In the genomic region with DNA sequence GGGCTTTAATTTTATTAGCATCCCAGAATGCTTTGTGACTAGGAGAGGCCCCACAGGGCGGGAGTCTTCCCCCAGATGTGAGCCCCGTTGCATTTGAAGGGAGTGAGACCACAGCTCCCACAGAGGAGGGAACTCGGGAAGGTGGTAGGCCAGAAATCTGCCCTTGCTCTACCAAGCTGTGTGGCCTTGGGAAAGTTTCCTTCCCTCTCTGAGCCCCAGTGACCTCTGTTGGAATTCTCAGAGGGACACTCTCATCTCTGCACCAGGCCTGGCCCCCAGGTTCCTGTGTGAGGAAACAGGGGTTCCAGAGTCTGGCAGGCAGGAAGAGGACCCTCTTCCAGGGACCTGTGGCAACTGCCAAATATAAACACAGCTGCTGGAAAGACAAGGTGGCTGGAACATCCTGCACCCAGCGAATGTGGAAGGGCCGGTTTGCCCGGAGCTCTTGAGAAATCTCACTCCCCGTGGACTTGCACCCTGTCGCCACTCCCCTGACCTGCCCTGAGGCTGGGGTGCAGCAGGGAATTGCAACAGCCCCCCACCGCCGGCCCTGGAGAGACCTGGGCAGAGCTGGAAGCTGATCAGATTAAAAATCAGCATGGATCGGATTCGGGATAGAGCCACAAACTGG, we compare ENCODE assay signal across 14 cellular contexts. TPM values are rescaled to one million over a fixed set of nuclear protein-coding genes. Genes with fewer than 3 reads are reported as not detected.
DNase-seq lines count a peak whose midpoint lies in the region; ATAC-seq, FAIRE-seq and TF ChIP-seq lines count a peak whose summit lies in the region.
"Had no signal": no experiment of that assay in that cellular context is flagged by ENCODE, and none has a peak within 500 bp of the region (broad histone marks: within the 10 kb centered on the region; RNA-seq: fewer than 3 reads in every experiment).

No MANE protein-coding gene starts in this region.

- dilution Hi-C loops in keratinocyte (cut with MboI; ENCODE audit: extremely low pct_ligation_motif_present, low sequenced_read_pairs), result no loop called here

- TF ChIP-seq POLR2A in HCT116 (IDR thresholded peaks at IDR 0.05; ENCODE audit: borderline replicate concordance, extremely low read depth, insufficient read depth, insufficient read length) (no peak), K562 (conservative IDR thresholded peaks at IDR 0.05) (no peak)

- H3K9me2 ChIP-seq in HCT116 (ENCODE audit: insufficient read depth), result no peaks in the 10 kb centered on the region

- H2AFZ ChIP-seq in HCT116 (ENCODE audit: low read depth, low read length, poor library complexity, severe bottlenecking) (no peak overlapping the region), K562 (ENCODE audit: low read depth, low read length) (no peak overlapping the region), keratinocyte (ENCODE audit: control insufficient read depth, low read length) (no peak overlapping the region), smooth muscle cell (ENCODE audit: low read depth) (no peak overlapping the region)

- RAD21 ChIA-PET in HCT116 (lab: Charles Lee; ENCODE audit: low non-redundant PET in 1 of 2, low total read pairs in 2 of 2, uncharacterized antibody in 2 of 2, unreplicated experiment in 2 of 2), result no interaction called here

- CTCF ChIA-PET in HCT116 (lab: Charles Lee), result interaction anchor here (1.0 kb wide), 1 partner anchor 83 kb away, joined by 6 read pairs; no protein-coding TSS in a partner anchor
- CTCF ChIA-PET in K562 (lab: Yijun Ruan, JAX; ENCODE audit: low intra/inter-chr PET ratio), result no interaction called here

- H3K4me3 Mint-ChIP-seq in T-helper 17 cell, result no peak overlapping the region
- H3K4me3 Mint-ChIP-seq: activated B cell treated with CpG ODN at 0.5 μM for 24 hours had no signal

- no peaks in the 10 kb centered on the region for H3K36me3 ChIP-seq in HCT116 (ENCODE audit: control insufficient read depth in 1 of 2, insufficient read depth in 2 of 2, low read length in 2 of 2)
- H3K36me3 ChIP-seq in K562 (ENCODE audit: control insufficient read depth, insufficient read depth, low read length), result no peaks in the 10 kb centered on the region
- no peaks in the 10 kb centered on the region for H3K36me3 ChIP-seq in keratinocyte (ENCODE audit: control insufficient read depth in 2 of 2, extremely low read depth in 1 of 2, insufficient read depth in 2 of 2, low read length in 2 of 2)
- no peaks in the 10 kb centered on the region for H3K36me3 ChIP-seq in smooth muscle cell (ENCODE audit: low read depth)

- peaks cover 16% of the 10 kb centered on the region for H3F3A ChIP-seq in smooth muscle cell (ENCODE audit: low read depth)

- no peaks in the 10 kb centered on the region for H3K9me3 ChIP-seq in HCT116 (ENCODE audit: control insufficient read depth in 1 of 2, insufficient read depth in 1 of 2, low read depth in 1 of 2, low read length in 2 of 2)
- no peaks in the 10 kb centered on the region for H3K9me3 ChIP-seq in K562 (replicated peaks; ENCODE audit: control insufficient read depth, insufficient read depth, low read depth, low read length)
- no peaks in the 10 kb centered on the region for H3K9me3 ChIP-seq in keratinocyte (ENCODE audit: control insufficient read depth, low read depth, low read length)
- H3K9me3 ChIP-seq in smooth muscle cell (replicated peaks; ENCODE audit: low read depth), result no peaks in the 10 kb centered on the region
- H3K9me3 ChIP-seq in T-helper 17 cell (ENCODE audit: control insufficient read depth, low read length, poor library complexity, severe bottlenecking), result no peaks in the 10 kb centered on the region
- H3K9me3 ChIP-seq: testis had no signal

- H3K4me1 ChIP-seq in HCT116 (ENCODE audit: control insufficient read depth in 1 of 2, insufficient read depth in 2 of 2, low read length in 2 of 2) (peaks cover 61 to 88% of the 10 kb centered on the region in 2 experiments), K562 (replicated peaks in 1 of 2; ENCODE audit: control insufficient read depth in 2 of 2, insufficient read depth in 2 of 2, low read length in 2 of 2) (peaks cover 0 to 24% of the 10 kb centered on the region in 2 experiments), keratinocyte (ENCODE audit: control insufficient read depth, extremely low read depth, insufficient read depth, low read length) (peaks cover 42% of the 10 kb centered on the region), smooth muscle cell (ENCODE audit: low read depth) (peaks cover 12% of the 10 kb centered on the region)

- TF ChIP-seq CTCF in HCT116 (IDR thresholded peaks at IDR 0.05 in 2 of 3, conservative IDR thresholded peaks at IDR 0.05 in 1 of 3; ENCODE audit: borderline replicate concordance in 1 of 3, insufficient read depth in 1 of 3, low read depth in 2 of 3, low read length in 2 of 3), result no peak
- TF ChIP-seq CTCF in K562 (IDR thresholded peaks at IDR 0.05 in 2 of 3, conservative IDR thresholded peaks at IDR 0.05 in 1 of 3; ENCODE audit: insufficient read depth in 2 of 3, low read depth in 1 of 3, low read length in 3 of 3), result no peak
- TF ChIP-seq CTCF in keratinocyte (optimal IDR thresholded peaks at IDR 0.05 in 1 of 3, IDR thresholded peaks at IDR 0.05 in 1 of 3, conservative IDR thresholded peaks at IDR 0.05 in 1 of 3; ENCODE audit: extremely low read depth in 1 of 3, insufficient read depth in 2 of 3, low read length in 3 of 3), result no peak
- no peak for TF ChIP-seq CTCF in smooth muscle cell (IDR thresholded peaks at IDR 0.05; ENCODE audit: borderline replicate concordance, insufficient read depth, poor library complexity, severe bottlenecking)

- H3K27me3 Mint-ChIP-seq in T-helper 17 cell, result no peaks in the 10 kb centered on the region
- H3K27me3 Mint-ChIP-seq: activated B cell treated with CpG ODN at 0.5 μM for 24 hours had no signal

- H3K27ac ChIP-seq in HCT116 (ENCODE audit: low read depth, low read length) (peak overlapping the region; percentile 7), K562 (ENCODE audit: extremely low read depth, low read depth, low read length) (no peak overlapping the region), keratinocyte (ENCODE audit: control insufficient read depth, insufficient read depth, low read length) (peak overlapping the region; percentile 13), smooth muscle cell (ENCODE audit: low read depth) (peak overlapping the region; percentile 83)
- H3K27ac ChIP-seq: testis had no signal

- 69% methylated on average over 11 of the region's 12 CpGs for WGBS in K562 (ENCODE audit: insufficient coverage, low coverage, missing lambda C conversion rate)
- whole genome bisulfite sequencing in smooth muscle cell (ENCODE audit: low lambda C conversion rate), result 80% methylated on average over 12 of the region's 12 CpGs

- H3K27me3 ChIP-seq in HCT116 (ENCODE audit: insufficient read depth, low read length) (no peaks in the 10 kb centered on the region), K562 (ENCODE audit: control insufficient read depth in 2 of 2, insufficient read depth in 2 of 2, low read length in 2 of 2) (no peaks in the 10 kb centered on the region; a peak in 1 of 5 replicates), keratinocyte (ENCODE audit: control insufficient read depth, extremely low read depth, insufficient read depth, low read length) (no peaks in the 10 kb centered on the region), smooth muscle cell (ENCODE audit: low read depth) (no peaks in the 10 kb centered on the region)
- H3K27me3 ChIP-seq: testis had no signal

- no peaks in the 10 kb centered on the region for H3K36me3 Mint-ChIP-seq in T-helper 17 cell (ENCODE audit: low read depth)

- H3K4me2 ChIP-seq in HCT116 (ENCODE audit: low read length) (peak overlapping the region; percentile 69), K562 (ENCODE audit: insufficient read depth, low read length) (no peak overlapping the region), keratinocyte (ENCODE audit: control insufficient read depth, extremely low read depth, insufficient read depth, low read depth, low read length) (no peak overlapping the region), smooth muscle cell (no peak overlapping the region)

- H3K9ac ChIP-seq in HCT116 (ENCODE audit: low read length) (peak overlapping the region; percentile 41), K562 (ENCODE audit: insufficient read depth in 1 of 2, low read depth in 2 of 2, low read length in 2 of 2) (peak overlapping the region in 1 of 2 experiments; percentile 20; a peak in 1 of 4 replicates), keratinocyte (ENCODE audit: control insufficient read depth, extremely low read depth, insufficient read depth, low read length) (no peak overlapping the region), smooth muscle cell (ENCODE audit: low read depth) (peak overlapping the region; percentile 14)

- BruUV-seq in HCT116 (replicated peaks; lab: Mats Ljungman, UMichigan) (no TSS peak), K562 (replicated peaks; lab: Mats Ljungman, UMichigan) (no TSS peak)

- H3K9me1 ChIP-seq in K562 (ENCODE audit: control insufficient read depth, insufficient read depth, low read length) (no peaks in the 10 kb centered on the region), keratinocyte (ENCODE audit: control insufficient read depth, extremely low read depth, insufficient read depth, low read length) (no peaks in the 10 kb centered on the region)

- POLR2A ChIA-PET in HCT116 (lab: Charles Lee) (interaction anchor here (0.9 to 6.9 kb wide), 5 partner anchors 11 to 52 kb away, joined by 3 to 73 read pairs (median 22); a partner anchor contains a TSS), K562 (lab: Yijun Ruan, JAX) (interaction anchor here (1.0 to 3.2 kb wide), 4 partner anchors 11 to 52 kb away, joined by 3 to 13 read pairs (median 4); a partner anchor contains a TSS)

- FAIRE-seq in K562 (lab: Jason Lieb, UNC) (no peak), keratinocyte (lab: Jason Lieb, UNC) (no peak)
- FAIRE-seq: GM12878 had no signal

- no peak overlapping the region for H3K27ac Mint-ChIP-seq in T-helper 17 cell
- H3K27ac Mint-ChIP-seq: activated B cell treated with CpG ODN at 0.5 μM for 24 hours had no signal

- H3K4me1 Mint-ChIP-seq in T-helper 17 cell, result peaks cover 4% of the 10 kb centered on the region

- intact Hi-C loops in HCT116 (cut with micrococcal nuclease) (no loop called here), K562 (cut with micrococcal nuclease) (no loop called here)

- no peaks in the 10 kb centered on the region for H4K20me1 ChIP-seq in HCT116 (ENCODE audit: insufficient read depth)
- peaks cover 6% of the 10 kb centered on the region; the same call in 1 of the 2 replicates for H4K20me1 ChIP-seq in K562 (replicated peaks; ENCODE audit: control insufficient read depth, insufficient read depth, low read length)
- H4K20me1 ChIP-seq in keratinocyte (ENCODE audit: control insufficient read depth, extremely low read depth, insufficient read depth, low read length), result no peaks in the 10 kb centered on the region
- no peaks in the 10 kb centered on the region for H4K20me1 ChIP-seq in smooth muscle cell (ENCODE audit: low read depth)

- TF ChIP-seq RAD21 in HCT116 (IDR thresholded peaks at IDR 0.05; ENCODE audit: low read depth) (no peak), K562 (CRISPR knock-in tag; conservative IDR thresholded peaks at IDR 0.05 in 1 of 2, IDR thresholded peaks at IDR 0.05 in 1 of 2) (no peak)

- no peak for DNase-seq in HCT116 (ENCODE audit: low read depth, low spot score)
- DNase-seq in K562 (ENCODE audit: extremely low read depth in 1 of 4, low spot score in 3 of 4), result no peak
- DNase-seq in keratinocyte (ENCODE audit: low read depth, low spot score), result no peak
- no peak for DNase-seq in smooth muscle cell (lab: John Stamatoyannopoulos, UW; ENCODE audit: unreplicated experiment)
- DNase-seq in retina, result no peak
- DNase-seq in T-helper 17 cell, result no peak
- no peak for DNase-seq in NCI-H748 treated with DMSO at 0.1 percent for 48 hours (lab: John Stamatoyannopoulos, UW)
- DNase-seq: activated B cell treated with CpG ODN at 0.5 μM for 24 hours; activated naive CD4-positive, alpha-beta T cell treated with anti-CD3 and anti-CD28 coated beads, Interleukin-2, amount 50 U/mL, for 16 hours; C1 segment of cervical spinal cord; effector memory CD4-positive, alpha-beta T cell; testis had no signal

- no peak for TF ChIP-seq EP300 in K562 (IDR thresholded peaks at IDR 0.05; ENCODE audit: low read length)

- ATAC-seq in HCT116 (no peak), K562 (no peak), T-helper 17 cell (no peak), GM18868 (IDR thresholded peaks at IDR 0.05; ENCODE audit: unreplicated experiment) (no peak)

- H3K4me3 ChIP-seq in HCT116 (replicated peaks in 1 of 2; ENCODE audit: low read depth in 1 of 2, low read length in 2 of 2) (peak overlapping the region in 1 of 2 experiments; percentile 3; a peak in 1 of 4 replicates), K562 (no peak overlapping the region), keratinocyte (ENCODE audit: control insufficient read depth in 2 of 3, extremely low read depth in 1 of 3, insufficient read depth in 2 of 3, low read depth in 1 of 3, low read length in 3 of 3) (no peak overlapping the region), smooth muscle cell (no peak overlapping the region)
- H3K4me3 ChIP-seq: GM12878, testis had no signal

- in situ Hi-C loops in K562 (cut with MboI), result no loop called here

- H3K79me2 ChIP-seq in HCT116 (ENCODE audit: insufficient read depth, low read length), result no peaks in the 10 kb centered on the region
- H3K79me2 ChIP-seq in K562 (ENCODE audit: control insufficient read depth, insufficient read depth, low read length), result no peaks in the 10 kb centered on the region
- no peaks in the 10 kb centered on the region for H3K79me2 ChIP-seq in keratinocyte (ENCODE audit: control insufficient read depth, insufficient read depth, low read length)
- H3K79me2 ChIP-seq in smooth muscle cell (ENCODE audit: low read depth), result no peaks in the 10 kb centered on the region

RNA-seq across cellular contexts. Expression of a gene that starts 52.7 kb away (rescaled TPM):
- total RNA-seq in HCT116 (2021; ENCODE audit: unreplicated experiment) (37.9 TPM), K562 (2014; rRNA removed) (3.9 and 4.1 TPM in 2 replicates), K562 (2014; rRNA removed; fragmentation: Illumina TruSeq; extraction: Trizol) (1.7 and 2.1 TPM in 2 replicates), K562 (2015; rRNA removed; fragmentation: Illumina TruSeq; extraction: Trizol) (1.9 and 2.0 TPM in 2 replicates), K562 (2021) (2.9 and 3.1 TPM in 2 replicates), smooth muscle cell (252 and 326 TPM in 2 replicates), T-helper 17 cell (100 to 1,000 TPM; 120 to 135 TPM)
- 40.1 and 61.8 TPM in 2 replicates for polyA plus RNA-seq in HCT116 (2012)
- total RNA-seq in K562 (2011; cell fraction: chromatin; rRNA removed; ENCODE audit: low replicate concordance), result 7.1 and 17.3 TPM in 2 replicates
- 18.6 and 27.0 TPM in 2 replicates for total RNA-seq in K562 (2011; cell fraction: nucleolus; rRNA removed)
- total RNA-seq in K562 (2011; cell fraction: nucleoplasm; rRNA removed), result 12.8 and 19.0 TPM in 2 replicates
- polyA plus RNA-seq in K562 (2011; rRNA removed) (2.7 and 4.7 TPM in 2 replicates), K562 (2014; fragmentation: Illumina TruSeq; extraction: Trizol) (0.79 and 1.0 TPM in 2 replicates), K562 (2014; fragmentation: Nextera tagmentation; extraction: Ambion mirVana) (under 1 TPM; 0.06 to 0.18 TPM), K562 (2014; rRNA removed) (2.5 and 2.7 TPM in 2 replicates), keratinocyte (20.6 to 32.4 TPM (median 26.8 TPM) in 3 replicates), smooth muscle cell (435 and 533 TPM in 2 replicates)
- 5.2 and 6.5 TPM in 2 replicates for polyA plus RNA-seq in K562 (2011; cell fraction: cytosol; rRNA removed)
- 8.7 and 19.6 TPM in 2 replicates for polyA plus RNA-seq in K562 (2011; cell fraction: nucleus; rRNA removed)
- 2.9 and 8.2 TPM in 2 replicates for polyA plus RNA-seq in K562 (2012)
- 3.5 and 5.2 TPM in 2 replicates for polyA minus RNA-seq in K562 (2011; rRNA and poly(A)+ RNA removed)
- polyA minus RNA-seq in K562 (2011; cell fraction: cytosol; rRNA and poly(A)+ RNA removed), result 4.3 and 18.2 TPM in 2 replicates
- 17.8 and 31.2 TPM in 2 replicates for polyA minus RNA-seq in K562 (2011; cell fraction: nucleus; rRNA and poly(A)+ RNA removed)
- 149 TPM for polyA plus RNA-seq in keratinocyte (2011; ENCODE audit: low read depth)
- 9.5 and 12.5 TPM in 2 replicates for polyA plus RNA-seq in keratinocyte (2011; cell fraction: cytosol; rRNA removed)
- polyA plus RNA-seq in keratinocyte (2011; cell fraction: nucleus; rRNA removed), result 34.9 and 41.2 TPM in 2 replicates
- polyA plus RNA-seq in keratinocyte (2012; ENCODE audit: low replicate concordance), result 21.0 and 188 TPM in 2 replicates
- polyA minus RNA-seq in keratinocyte, result 9.5 to 21.8 TPM (median 13.7 TPM) in 3 replicates
- 40.5 TPM for polyA minus RNA-seq in keratinocyte (2011; cell fraction: cytosol; rRNA and poly(A)+ RNA removed)
- polyA minus RNA-seq in keratinocyte (2011; cell fraction: nucleus; rRNA and poly(A)+ RNA removed), result 16.2 and 25.8 TPM in 2 replicates
